In the genomic region with DNA sequence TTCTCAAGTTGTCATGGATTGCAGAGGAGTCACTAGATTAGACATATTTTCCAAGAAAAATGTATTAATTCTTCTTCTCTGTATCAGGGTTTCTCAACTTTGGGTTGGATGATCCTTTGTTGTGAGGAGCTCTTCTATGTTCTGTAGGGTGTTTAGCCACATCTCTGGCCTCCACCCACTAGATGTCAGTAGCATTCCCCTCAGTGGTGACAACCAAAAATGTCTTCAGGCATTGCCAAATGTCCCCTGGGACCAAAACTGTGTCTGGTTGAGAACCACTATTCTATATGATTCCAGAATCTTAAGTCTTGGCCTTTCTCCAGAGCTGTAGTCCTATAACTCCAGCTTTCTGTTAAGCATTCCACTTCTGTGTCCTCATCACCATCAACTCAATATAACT, we compare ENCODE assay signal across 1 cellular context.
TF ChIP-seq lines count a peak whose summit lies in the region.

No MANE protein-coding gene starts in this region.

TF ChIP-seq in GM12878, 131 proteins besides CTCF, POLR2A, EP300 and RAD21 (continued from another document):
- no peak for TF ChIP-seq ZNF384 (IDR thresholded peaks at IDR 0.05; ENCODE audit: borderline replicate concordance, low read depth, low read length)
- TF ChIP-seq TCF12 (IDR thresholded peaks at IDR 0.05; ENCODE audit: low read depth, low read length): no peak
- TF ChIP-seq IRF4 (IDR thresholded peaks at IDR 0.05; ENCODE audit: low read depth, low read length): no peak
- no peak for TF ChIP-seq BMI1 (IDR thresholded peaks at IDR 0.05; ENCODE audit: borderline replicate concordance)
- TF ChIP-seq POLR2AphosphoS5 (IDR thresholded peaks at IDR 0.05; ENCODE audit: low read length): no peak
- TF ChIP-seq RFX5 (IDR thresholded peaks at IDR 0.05; ENCODE audit: low read depth, low read length): no peak
- TF ChIP-seq HDAC6 (IDR thresholded peaks at IDR 0.05; ENCODE audit: unreplicated experiment): no peak
- no peak for TF ChIP-seq EGR1 (IDR thresholded peaks at IDR 0.05; ENCODE audit: borderline replicate concordance in 1 of 2, low read depth in 2 of 2, low read length in 2 of 2)
- TF ChIP-seq POLR2AphosphoS2 (IDR thresholded peaks at IDR 0.05; ENCODE audit: low read depth, low read length): no peak
